Comparison of ENCODE assay signal across 8 cellular contexts in genomic region chr15:74302821-74303359, GRCh38.
A peak's percentile ranks its signal among the peaks of the same experiment; 100 is the strongest.
DNase-seq lines count a peak whose midpoint lies in the region; ATAC-seq and TF ChIP-seq lines count a peak whose summit lies in the region.

No MANE protein-coding gene starts in this region.

- H3K9me2 ChIP-seq in GM23338 (ENCODE audit: insufficient read depth) (no peaks in the 10 kb centered on the region), PC-3 (replicated peaks; ENCODE audit: low read length) (no peaks in the 10 kb centered on the region)

- no peaks in the 10 kb centered on the region; the same call in 1 of the 3 replicates for H3K9me3 Mint-ChIP-seq in GM23338
- peaks cover 0 to 4% (median 0%) of the 10 kb centered on the region in 5 experiments for H3K9me3 Mint-ChIP-seq in brain

- no peaks in the 10 kb centered on the region for H3K36me3 ChIP-seq in GM23338 (ENCODE audit: insufficient read depth)
- H3K36me3 ChIP-seq in PC-3 (ENCODE audit: low read depth, low read length), result no peaks in the 10 kb centered on the region
- no peaks in the 10 kb centered on the region for H3K36me3 ChIP-seq in tibial artery

- no TSS peak for BruUV-seq in PC-3 (replicated peaks; lab: Mats Ljungman, UMichigan)

- no peaks in the 10 kb centered on the region; the same call in 2 of the 3 replicates for H3K36me3 Mint-ChIP-seq in GM23338 (ENCODE audit: low read depth)
- no peaks in the 10 kb centered on the region for H3K36me3 Mint-ChIP-seq in brain

- H3K79me2 ChIP-seq in GM23338 (replicated peaks; ENCODE audit: insufficient read depth) (no peaks in the 10 kb centered on the region), PC-3 (ENCODE audit: low read length) (no peaks in the 10 kb centered on the region)

- no peak overlapping the region for H3K9ac ChIP-seq in PC-3 (ENCODE audit: low read length)

- POLR2A ChIA-PET in PC-3 (lab: Charles Lee; ENCODE audit: unreplicated experiment), result no interaction called here

- TF ChIP-seq CTCF in GM23338 (conservative IDR thresholded peaks at IDR 0.05; ENCODE audit: low read depth in 2 of 2) (peak; percentile 77 to 90), PC-3 (conservative IDR thresholded peaks at IDR 0.05; ENCODE audit: low read depth, low read length) (peak; percentile 87), brain (conservative IDR thresholded peaks at IDR 0.05) (peak; percentile 76 to 88), tibial artery (IDR thresholded peaks at IDR 0.05) (peak; percentile 54 to 55)

- H2AFZ ChIP-seq in GM23338, result no peak overlapping the region
- H2AFZ ChIP-seq in PC-3 (ENCODE audit: low read length), result no peak overlapping the region

- H3K27ac Mint-ChIP-seq in GM23338 (no peak overlapping the region), brain (peak overlapping the region; percentile 91 to 100 (median 97))

- no peaks in the 10 kb centered on the region; the same call in 1 of the 2 replicates for H3F3A ChIP-seq in GM23338 (replicated peaks; ENCODE audit: low read depth)
- no peaks in the 10 kb centered on the region for H3F3A ChIP-seq in PC-3 (ENCODE audit: low read length, unreplicated experiment)

- peaks cover 65% of the 10 kb centered on the region for H3K4me1 ChIP-seq in GM23338 (ENCODE audit: insufficient read depth)
- no peaks in the 10 kb centered on the region for H3K4me1 ChIP-seq in PC-3 (ENCODE audit: insufficient read depth, low read length)
- H3K4me1 ChIP-seq in tibial artery, result peaks cover 0 to 3% (median 0%) of the 10 kb centered on the region in 4 donors

- DNase-seq in AG20443 (ENCODE audit: low spot score), result peak; percentile 72
- DNase-seq in GM23338 (ENCODE audit: low spot score), result peak; percentile 85
- peak; percentile 53 for DNase-seq in PC-3
- DNase-seq in left lobe of liver (ENCODE audit: low spot score), result no peak
- no peak for DNase-seq in tibial artery
- no peak for DNase-seq in cortex of kidney (lab: John Stamatoyannopoulos, UW)

- H4K20me1 ChIP-seq in GM23338 (replicated peaks; ENCODE audit: insufficient read depth) (no peaks in the 10 kb centered on the region), PC-3 (ENCODE audit: low read length) (no peaks in the 10 kb centered on the region)

- CTCF ChIA-PET in PC-3 (lab: Charles Lee), result no interaction called here

- H3K4me2 ChIP-seq in GM23338 (no peak overlapping the region; the same call in 1 of the 2 replicates), PC-3 (ENCODE audit: low read length) (no peak overlapping the region)

- H3K4me1 Mint-ChIP-seq in GM23338 (peaks cover 69% of the 10 kb centered on the region), brain (peaks cover 88% of the 10 kb centered on the region)

- H3K4me3 ChIP-seq in GM23338 (no peak overlapping the region), PC-3 (ENCODE audit: low read length) (no peak overlapping the region), tibial artery (no peak overlapping the region)

- peaks cover 64% of the 10 kb centered on the region for H3K27me3 ChIP-seq in GM23338 (ENCODE audit: insufficient read depth)
- H3K27me3 ChIP-seq in PC-3 (ENCODE audit: low read length), result peaks cover 28% of the 10 kb centered on the region; the same call in 1 of the 2 replicates
- peaks cover 0 to 64% of the 10 kb centered on the region in 2 donors for H3K27me3 ChIP-seq in tibial artery

- H3K4me3 Mint-ChIP-seq in GM23338 (no peak overlapping the region), brain (peak overlapping the region in 2 of 5 experiments; percentile 45 to 65)

- intact Hi-C loops in PC-3 (cut with micrococcal nuclease), result loop anchor here (10.0 kb wide), 1 partner anchor 328 kb away; no protein-coding TSS in a partner anchor
- intact Hi-C loops in tibial artery (cut with DNase I; ENCODE audit: low total_unique reads), result loop anchor here (10.0 kb wide), 1 partner anchor 338 kb away; no protein-coding TSS in a partner anchor

- no peaks in the 10 kb centered on the region for H3K9me3 ChIP-seq in PC-3 (ENCODE audit: low read length)
- H3K9me3 ChIP-seq in tibial artery, result no peaks in the 10 kb centered on the region

- H3K27me3 Mint-ChIP-seq in GM23338 (ENCODE audit: insufficient read depth, low read depth, poor library complexity) (peaks cover 51% of the 10 kb centered on the region), brain (peaks cover 5% of the 10 kb centered on the region)

- peak; percentile 79 for ATAC-seq in GM23338
- ATAC-seq in PC-3, result peak; percentile 70
- ATAC-seq in left lobe of liver, result peak; percentile 66
- ATAC-seq in GM19452 (IDR thresholded peaks at IDR 0.05; ENCODE audit: unreplicated experiment), result no peak

- H3K27ac ChIP-seq in GM23338 (ENCODE audit: low read depth) (no peak overlapping the region), PC-3 (ENCODE audit: low read length) (no peak overlapping the region), tibial artery (no peak overlapping the region)

TF ChIP-seq in GM23338, 12 proteins besides CTCF, POLR2A, EP300 and RAD21:
- no peak for TF ChIP-seq JUNB (IDR thresholded peaks at IDR 0.05; ENCODE audit: unreplicated experiment)
- TF ChIP-seq ZNF462 (CRISPR knock-in tag; IDR thresholded peaks at IDR 0.05), result no peak
- TF ChIP-seq ZNF331 (CRISPR knock-in tag; IDR thresholded peaks at IDR 0.05; ENCODE audit: low read depth), result no peak
- TF ChIP-seq ETS1 (IDR thresholded peaks at IDR 0.05), result no peak
- TF ChIP-seq EZH2phosphoT487 (IDR thresholded peaks at IDR 0.05; ENCODE audit: unreplicated experiment), result no peak
- TF ChIP-seq ZNF114 (CRISPR knock-in tag; IDR thresholded peaks at IDR 0.05), result no peak
- peak; percentile 30 for TF ChIP-seq EZH2 (IDR thresholded peaks at IDR 0.05; ENCODE audit: low read depth, unreplicated experiment)

Comparison
In these comparisons a context has a peak if more than half of its experiments do, and no peak if none do; other contexts are left out.
1. DNase-seq: peak in AG20443 (single experiment), GM23338 (single experiment) and PC-3 (single experiment); none in left lobe of liver (single experiment), tibial artery (0 of 2) and cortex of kidney (single experiment).
2. Peak in every context shown above with its lines, with median percentiles within 50 percentile points of each other: CTCF ChIP-seq.